26 cellular contexts compared by ENCODE assay signal in genomic region chr11:1893581-1894359, GRCh38. TPM values are rescaled to one million over a fixed set of nuclear protein-coding genes. Genes with fewer than 3 reads are reported as not detected.
DNase-seq lines count a peak whose midpoint lies in the region; ATAC-seq, FAIRE-seq and TF ChIP-seq lines count a peak whose summit lies in the region.
"Had no signal": no experiment of that assay in that cellular context is flagged by ENCODE, and none has a peak within 500 bp of the region (broad histone marks: within the 10 kb centered on the region; RNA-seq: fewer than 3 reads in every experiment).

No MANE protein-coding gene starts in this region.

- H3K9me3 ChIP-seq in GM12878 (replicated peaks; ENCODE audit: control insufficient read depth, insufficient read depth, low read length): no peaks in the 10 kb centered on the region
- H3K9me3 ChIP-seq in testis: no peaks in the 10 kb centered on the region
- H3K9me3 ChIP-seq: left lung, mucosa of descending colon, neutrophil, psoas muscle, transverse colon had no signal

- no peak for FAIRE-seq in GM12878 (lab: Jason Lieb, UNC)
- FAIRE-seq: endothelial cell of umbilical vein, TTC549 had no signal

- WGBS in GM12878 (ENCODE audit: insufficient coverage, insufficient replicate concordance, low lambda C conversion rate, missing lambda C conversion rate): 92% methylated on average over 4 of the region's 5 CpGs
- 90 to 92% methylated on average over 4 to 5 of the region's 5 CpGs for WGBS in testis, 2 donors

- peaks cover 3% of the 10 kb centered on the region for H3K9me3 Mint-ChIP-seq in natural killer cell treated with Interleukin-12 subunit alpha and Interleukin-12 subunit beta and Interleukin-15 and Interleukin-18, amount 100 ng/mL, for 72 hours
- peaks cover 0 to 8% of the 10 kb centered on the region in 2 donors for H3K9me3 Mint-ChIP-seq in natural killer cell
- H3K9me3 Mint-ChIP-seq: CD4-positive, CD25-positive, alpha-beta regulatory T cell had no signal

- CTCF ChIA-PET in GM12878 (lab: Yijun Ruan, JAX): interaction anchor here (1.2 kb wide), 1 partner anchor 108 kb away, joined by 4 read pairs; no protein-coding TSS in a partner anchor

- no peaks in the 10 kb centered on the region for H3K36me3 Mint-ChIP-seq in natural killer cell treated with Interleukin-12 subunit alpha and Interleukin-12 subunit beta and Interleukin-15 and Interleukin-18, amount 100 ng/mL, for 72 hours
- no peaks in the 10 kb centered on the region for H3K36me3 Mint-ChIP-seq in natural killer cell

- no peak overlapping the region for H3K27ac Mint-ChIP-seq in natural killer cell treated with Interleukin-12 subunit alpha and Interleukin-12 subunit beta and Interleukin-15 and Interleukin-18, amount 100 ng/mL, for 72 hours
- H3K27ac Mint-ChIP-seq in natural killer cell: no peak overlapping the region
- H3K27ac Mint-ChIP-seq: CD4-positive, CD25-positive, alpha-beta regulatory T cell had no signal

- H4K20me1 ChIP-seq in GM12878 (ENCODE audit: control insufficient read depth, insufficient read depth): no peaks in the 10 kb centered on the region

- H3K27ac ChIP-seq in GM12878 (ENCODE audit: control insufficient read depth, insufficient read depth): 0 out of 2 replicates have a peak overlapping the region, but pooled peaks have one; percentile 20
- peak overlapping the region; percentile 27 for H3K27ac ChIP-seq in temporal lobe (ENCODE audit: low read depth, low read length)
- no peak overlapping the region for H3K27ac ChIP-seq in testis
- H3K27ac ChIP-seq: left lung, neutrophil, psoas muscle, transverse colon had no signal

- peak overlapping the region; percentile 8 for H3K4me3 Mint-ChIP-seq in natural killer cell treated with Interleukin-12 subunit alpha and Interleukin-12 subunit beta and Interleukin-15 and Interleukin-18, amount 100 ng/mL, for 72 hours
- H3K4me3 Mint-ChIP-seq in natural killer cell: no peak overlapping the region

- no peak overlapping the region for H3K4me2 ChIP-seq in GM12878 (ENCODE audit: control insufficient read depth, insufficient read depth)

- POLR2A ChIA-PET in GM12878 (lab: Charles Lee): no interaction called here

- H3K27me3 Mint-ChIP-seq in natural killer cell treated with Interleukin-12 subunit alpha and Interleukin-12 subunit beta and Interleukin-15 and Interleukin-18, amount 100 ng/mL, for 72 hours: peaks cover 8 to 16% of the 10 kb centered on the region in 2 donors
- peaks cover 11 to 23% of the 10 kb centered on the region in 2 donors for H3K27me3 Mint-ChIP-seq in natural killer cell (ENCODE audit: low read depth in 2 of 2)

- RAD21 ChIA-PET in GM12878 (lab: Charles Lee; ENCODE audit: unreplicated experiment): no interaction called here

- TF ChIP-seq RAD21 in GM12878 (IDR thresholded peaks at IDR 0.05; ENCODE audit: insufficient read depth, low read depth, low read length): no peak

- no peaks in the 10 kb centered on the region for H3K79me2 ChIP-seq in GM12878 (ENCODE audit: control insufficient read depth, insufficient read depth, low read length)

- H3K4me3 ChIP-seq in GM12878: no peak overlapping the region
- no peak overlapping the region for H3K4me3 ChIP-seq in testis
- H3K4me3 ChIP-seq: left lung, mucosa of descending colon, psoas muscle, transverse colon had no signal

- H3K27me3 ChIP-seq in GM12878 (replicated peaks in 1 of 2; ENCODE audit: control insufficient read depth in 2 of 2, insufficient read depth in 2 of 2, low read length in 1 of 2) (no peaks in the 10 kb centered on the region; a peak in 1 of 4 replicates), testis (no peaks in the 10 kb centered on the region)
- H3K27me3 ChIP-seq: transverse colon had no signal

- SMC1A ChIA-PET in GM12878 (lab: Charles Lee; ENCODE audit: uncharacterized antibody, unreplicated experiment): no interaction called here

- no peak overlapping the region for H2AFZ ChIP-seq in GM12878 (ENCODE audit: control insufficient read depth, low read depth, low read length)

- peaks cover 23 to 24% of the 10 kb centered on the region in 2 donors for H3K4me1 Mint-ChIP-seq in natural killer cell treated with Interleukin-12 subunit alpha and Interleukin-12 subunit beta and Interleukin-15 and Interleukin-18, amount 100 ng/mL, for 72 hours (ENCODE audit: low read depth in 2 of 2)
- peaks cover 16 to 52% of the 10 kb centered on the region in 2 donors for H3K4me1 Mint-ChIP-seq in natural killer cell

- in situ Hi-C loops in GM12878 (cut with MboI): no loop called here

- no peak for ATAC-seq in natural killer cell treated with Interleukin-12 subunit alpha and Interleukin-12 subunit beta and Interleukin-15 and Interleukin-18, amount 100 ng/mL, for 72 hours
- no peak for ATAC-seq in natural killer cell
- ATAC-seq in GM12878: no peak
- ATAC-seq: left lung, mucosa of descending colon, psoas muscle had no signal

- BruUV-seq in GM12878 (replicated peaks; lab: Mats Ljungman, UMichigan): no TSS peak

- no peaks in the 10 kb centered on the region for H3K4me1 ChIP-seq in GM12878 (ENCODE audit: control insufficient read depth, insufficient read depth, low read length)
- no peaks in the 10 kb centered on the region for H3K4me1 ChIP-seq in testis

- TF ChIP-seq POLR2A in GM12878 (IDR thresholded peaks at IDR 0.05; ENCODE audit: low read depth, low read length) (no peak), testis (IDR thresholded peaks at IDR 0.05) (no peak)

- intact Hi-C loops in natural killer cell (cut with micrococcal nuclease) (no loop called here), GM12878 (cut with micrococcal nuclease; ENCODE audit: unreplicated experiment) (loop anchor here (1.0 kb wide), 1 partner anchor 23 kb away; no protein-coding TSS in a partner anchor), testis (cut with DNase I; ENCODE audit: low total_unique reads) (loop anchor here (1.0 kb wide), 1 partner anchor 23 kb away; no protein-coding TSS in a partner anchor)

- no peak for TF ChIP-seq CTCF in natural killer cell (IDR thresholded peaks at IDR 0.05)
- no peak for TF ChIP-seq CTCF in GM12878 (IDR thresholded peaks at IDR 0.05 in 2 of 3, conservative IDR thresholded peaks at IDR 0.05 in 1 of 3; ENCODE audit: control insufficient read depth in 2 of 3, extremely low read depth in 1 of 3, insufficient read depth in 1 of 3, low read depth in 3 of 3, low read length in 3 of 3)
- no peak for TF ChIP-seq CTCF in testis (IDR thresholded peaks at IDR 0.05)

- no peak for DNase-seq in natural killer cell treated with Interleukin-12 subunit alpha and Interleukin-12 subunit beta and Interleukin-15 and Interleukin-18, amount 100 ng/mL, for 72 hours (ENCODE audit: low spot score)
- no peak for DNase-seq in natural killer cell
- DNase-seq in GM12878 (ENCODE audit: low read depth, low spot score): no peak
- no peak for DNase-seq in testis
- no peak for DNase-seq in HK-2 (ENCODE audit: unreplicated experiment)
- DNase-seq: activated CD4-positive, alpha-beta T cell treated with anti-CD3 and anti-CD28 coated beads for 1 hour; amniotic stem cell; CD4-positive, CD25-positive, alpha-beta regulatory T cell; DMS153; GDM1; mucosa of descending colon; NCI-H1417 treated with DMSO at 0.1 percent for 48 hours; NCI-H510A; NK-92 treated with Interleukin-12 subunit alpha and Interleukin-12 subunit beta, amount 100 ng/mL, for 24 hours; psoas muscle; stimulated activated CD4-positive, alpha-beta T cell treated with anti-CD3 and anti-CD28 coated beads, Interleukin-2, amount 100 ng/mL, for 24 hours; stimulated activated naive CD4-positive, alpha-beta T cell treated with Interleukin-2 at 50 U/mL for 16 hours; transverse colon had no signal

- peaks cover under 1 to 7% of the 10 kb centered on the region in 2 experiments; a peak in 1 of 4 replicates for H3K36me3 ChIP-seq in GM12878 (ENCODE audit: control insufficient read depth in 2 of 2, insufficient read depth in 2 of 2, low read length in 1 of 2)
- H3K36me3 ChIP-seq in testis (ENCODE audit: low read depth, missing control alignments): no peaks in the 10 kb centered on the region
- H3K36me3 ChIP-seq: transverse colon had no signal

- no peak for TF ChIP-seq EP300 in GM12878 (IDR thresholded peaks at IDR 0.05; ENCODE audit: borderline replicate concordance in 1 of 2, control insufficient read depth in 1 of 2, low read depth in 2 of 2, low read length in 2 of 2)

- no peak overlapping the region for H3K9ac ChIP-seq in GM12878 (ENCODE audit: control insufficient read depth, insufficient read depth, low read length)

RNA-seq across cellular contexts. Expression of gene PRR33, which starts 2.1 kb away (rescaled TPM):
- total RNA-seq in natural killer cell treated with Interleukin-12 subunit alpha and Interleukin-12 subunit beta and Interleukin-15 and Interleukin-18, amount 100 ng/mL, for 72 hours: not detected
- total RNA-seq in natural killer cell (under 1 TPM in 2 of 3 donors, not detected in 1; 0.14 to 0.32 TPM), GM12878 (2014; rRNA removed) (not detected in 2 replicates), GM12878 (2014; rRNA removed; fragmentation: Illumina TruSeq; extraction: Trizol) (not detected in 2 replicates), GM12878 (2021) (not detected in 2 replicates), temporal lobe (not detected), testis (under 1 TPM in 1 of 2 donors, not detected in 1; 0.06 TPM)
- not detected in 2 replicates for total RNA-seq in GM12878 (2013; cell fraction: nucleolus; rRNA removed)
- 3.0 TPM for polyA plus RNA-seq in GM12878 (2011; ENCODE audit: low read depth)
- polyA plus RNA-seq in GM12878 (2011; rRNA removed) (not detected in 2 replicates), GM12878 (2014; fragmentation: Illumina TruSeq; extraction: Trizol) (not detected in 2 replicates), GM12878 (2014; fragmentation: Nextera tagmentation; extraction: Ambion mirVana) (under 1 TPM in 1 of 2 experiments, not detected in 1; 0.02 TPM), GM12878 (2014; rRNA removed) (0.03 TPM in 2 replicates), GM12878 (2016; fragmentation: Nextera tagmentation; extraction: Ambion mirVana) (1 to 10 TPM in 1 of 2 experiments, under 1 TPM in 1; 0.74 to 1.0 TPM), testis (ENCODE audit: insufficient read depth, low read depth, low replicate concordance) (not detected)
- polyA plus RNA-seq in GM12878 (2011; cell fraction: cytosol; rRNA removed): 0.01 TPM in 1 of 2 replicates, not detected in the other
- not detected in 2 replicates for polyA plus RNA-seq in GM12878 (2011; cell fraction: nucleus; rRNA removed)
- 6.1 and 10.8 TPM in 2 replicates for polyA plus RNA-seq in GM12878 (2012)
- polyA minus RNA-seq in GM12878 (2011; rRNA and poly(A)+ RNA removed): not detected in 2 replicates
- polyA minus RNA-seq in GM12878 (2011; cell fraction: cytosol; rRNA and poly(A)+ RNA removed): not detected in 2 replicates
- not detected in 2 replicates for polyA minus RNA-seq in GM12878 (2011; cell fraction: nucleus; rRNA and poly(A)+ RNA removed)
- total RNA-seq: CD4-positive, CD25-positive, alpha-beta regulatory T cell; dermis microvascular lymphatic vessel endothelial cell; endothelial cell of umbilical vein; left lung; MCF 10A; mucosa of descending colon; RPMI7951; transverse colon had no signal
- polyA plus RNA-seq: endothelial cell of umbilical vein had no signal

RNA-seq across cellular contexts. Expression of gene TNNT3, which starts 25.7 kb away (rescaled TPM):
- total RNA-seq in natural killer cell treated with Interleukin-12 subunit alpha and Interleukin-12 subunit beta and Interleukin-15 and Interleukin-18, amount 100 ng/mL, for 72 hours: under 1 TPM in 1 of 2 donors, not detected in 1; 0.33 TPM
- total RNA-seq in natural killer cell (10 to 100 TPM; 15.8 to 27.9 (median 26.2) TPM), GM12878 (2014; rRNA removed) (not detected in 2 replicates), GM12878 (2014; rRNA removed; fragmentation: Illumina TruSeq; extraction: Trizol) (not detected in 2 replicates), GM12878 (2021) (not detected in 2 replicates), temporal lobe (not detected), testis (10 to 100 TPM in 1 of 2 donors, 1 to 10 TPM in 1; 8.1 to 13.1 TPM)
- 23.0 and 26.1 TPM in 2 replicates for total RNA-seq in GM12878 (2013; cell fraction: nucleolus; rRNA removed)
- 1.0 TPM for polyA plus RNA-seq in GM12878 (2011; ENCODE audit: low read depth)
- polyA plus RNA-seq in GM12878 (2011; rRNA removed) (0.39 and 0.50 TPM in 2 replicates), GM12878 (2014; fragmentation: Illumina TruSeq; extraction: Trizol) (0.40 TPM in 1 of 2 replicates, not detected in the other), GM12878 (2014; fragmentation: Nextera tagmentation; extraction: Ambion mirVana) (not detected), GM12878 (2014; rRNA removed) (not detected in 2 replicates), GM12878 (2016; fragmentation: Nextera tagmentation; extraction: Ambion mirVana) (not detected), testis (ENCODE audit: insufficient read depth, low read depth, low replicate concordance) (16.1 TPM)
- polyA plus RNA-seq in GM12878 (2011; cell fraction: cytosol; rRNA removed): 0.24 and 0.27 TPM in 2 replicates
- 6.6 and 8.8 TPM in 2 replicates for polyA plus RNA-seq in GM12878 (2011; cell fraction: nucleus; rRNA removed)
- 2.7 and 2.9 TPM in 2 replicates for polyA plus RNA-seq in GM12878 (2012)
- 0.29 TPM in 1 of 2 replicates, not detected in the other for polyA minus RNA-seq in GM12878 (2011; rRNA and poly(A)+ RNA removed)
- polyA minus RNA-seq in GM12878 (2011; cell fraction: cytosol; rRNA and poly(A)+ RNA removed): not detected in 2 replicates
- 0.38 and 0.60 TPM in 2 replicates for polyA minus RNA-seq in GM12878 (2011; cell fraction: nucleus; rRNA and poly(A)+ RNA removed)
- total RNA-seq: dermis microvascular lymphatic vessel endothelial cell, endothelial cell of umbilical vein, MCF 10A, RPMI7951 had no signal
- polyA plus RNA-seq: endothelial cell of umbilical vein had no signal

RNA-seq across cellular contexts. Expression of gene LSP1, which starts 40.9 kb away (rescaled TPM):
- 100 to 1,000 TPM; 240 to 358 TPM for total RNA-seq in natural killer cell treated with Interleukin-12 subunit alpha and Interleukin-12 subunit beta and Interleukin-15 and Interleukin-18, amount 100 ng/mL, for 72 hours
- 100 to 1,000 TPM; 487 to 595 (median 536) TPM for total RNA-seq in natural killer cell
- 108 and 116 TPM in 2 replicates for total RNA-seq in GM12878 (2013; cell fraction: nucleolus; rRNA removed)
- 374 and 409 TPM in 2 replicates for total RNA-seq in GM12878 (2014; rRNA removed)
- 152 and 171 TPM in 2 replicates for total RNA-seq in GM12878 (2014; rRNA removed; fragmentation: Illumina TruSeq; extraction: Trizol)
- 478 and 488 TPM in 2 replicates for total RNA-seq in GM12878 (2021)
- polyA plus RNA-seq in GM12878 (2011; ENCODE audit: low read depth): 194 TPM
- 156 and 283 TPM in 2 replicates for polyA plus RNA-seq in GM12878 (2011; rRNA removed)
- 242 and 323 TPM in 2 replicates for polyA plus RNA-seq in GM12878 (2011; cell fraction: cytosol; rRNA removed)
- 182 and 199 TPM in 2 replicates for polyA plus RNA-seq in GM12878 (2011; cell fraction: nucleus; rRNA removed)
- polyA plus RNA-seq in GM12878 (2012): 365 and 472 TPM in 2 replicates
- 109 and 328 TPM in 2 replicates for polyA plus RNA-seq in GM12878 (2014; fragmentation: Illumina TruSeq; extraction: Trizol)
- 10 to 100 TPM; 19.2 to 34.2 TPM for polyA plus RNA-seq in GM12878 (2014; fragmentation: Nextera tagmentation; extraction: Ambion mirVana)
- 411 and 535 TPM in 2 replicates for polyA plus RNA-seq in GM12878 (2014; rRNA removed)
- 100 to 1,000 TPM; 442 to 487 TPM for polyA plus RNA-seq in GM12878 (2016; fragmentation: Nextera tagmentation; extraction: Ambion mirVana)
- 57.7 and 106 TPM in 2 replicates for polyA minus RNA-seq in GM12878 (2011; rRNA and poly(A)+ RNA removed)
- polyA minus RNA-seq in GM12878 (2011; cell fraction: cytosol; rRNA and poly(A)+ RNA removed): 52.5 and 54.1 TPM in 2 replicates
- 14.3 and 28.3 TPM in 2 replicates for polyA minus RNA-seq in GM12878 (2011; cell fraction: nucleus; rRNA and poly(A)+ RNA removed)
- 0.98 TPM for total RNA-seq in temporal lobe
- total RNA-seq in testis: 10 to 100 TPM; 13.0 to 19.9 TPM
- polyA plus RNA-seq in testis (ENCODE audit: insufficient read depth, low read depth, low replicate concordance): 50.1 TPM
- total RNA-seq: endothelial cell of umbilical vein had no signal
- polyA plus RNA-seq: endothelial cell of umbilical vein had no signal

RNA-seq across cellular contexts. Expression of gene MRPL23, which starts 53.4 kb away (rescaled TPM):
- 10 to 100 TPM; 81.3 to 89.7 TPM for total RNA-seq in natural killer cell treated with Interleukin-12 subunit alpha and Interleukin-12 subunit beta and Interleukin-15 and Interleukin-18, amount 100 ng/mL, for 72 hours
- total RNA-seq in natural killer cell (10 to 100 TPM; 31.2 to 35.4 (median 32.8) TPM), GM12878 (2014; rRNA removed) (190 and 198 TPM in 2 replicates), GM12878 (2014; rRNA removed; fragmentation: Illumina TruSeq; extraction: Trizol) (103 and 111 TPM in 2 replicates), GM12878 (2021) (141 and 143 TPM in 2 replicates), temporal lobe (20.2 TPM), testis (100 to 1,000 TPM in 1 of 2 donors, 10 to 100 TPM in 1; 92.1 to 109 TPM)
- total RNA-seq in GM12878 (2013; cell fraction: nucleolus; rRNA removed): 171 and 175 TPM in 2 replicates
- 34.6 TPM for polyA plus RNA-seq in GM12878 (2011; ENCODE audit: low read depth)
- polyA plus RNA-seq in GM12878 (2011; rRNA removed) (48.9 and 101 TPM in 2 replicates), GM12878 (2014; fragmentation: Illumina TruSeq; extraction: Trizol) (41.6 and 97.6 TPM in 2 replicates), GM12878 (2014; fragmentation: Nextera tagmentation; extraction: Ambion mirVana) (1 to 10 TPM; 1.6 to 2.5 TPM), GM12878 (2014; rRNA removed) (201 and 230 TPM in 2 replicates), GM12878 (2016; fragmentation: Nextera tagmentation; extraction: Ambion mirVana) (100 to 1,000 TPM; 187 to 207 TPM), testis (ENCODE audit: insufficient read depth, low read depth, low replicate concordance) (50.0 TPM)
- 249 and 306 TPM in 2 replicates for polyA plus RNA-seq in GM12878 (2011; cell fraction: cytosol; rRNA removed)
- polyA plus RNA-seq in GM12878 (2011; cell fraction: nucleus; rRNA removed): 123 and 150 TPM in 2 replicates
- 101 and 133 TPM in 2 replicates for polyA plus RNA-seq in GM12878 (2012)
- 46.3 and 105 TPM in 2 replicates for polyA minus RNA-seq in GM12878 (2011; rRNA and poly(A)+ RNA removed)
- polyA minus RNA-seq in GM12878 (2011; cell fraction: cytosol; rRNA and poly(A)+ RNA removed): 35.0 and 42.8 TPM in 2 replicates
- 35.2 and 56.3 TPM in 2 replicates for polyA minus RNA-seq in GM12878 (2011; cell fraction: nucleus; rRNA and poly(A)+ RNA removed)

RNA-seq across cellular contexts. Expression of gene TNNI2, which starts 55.0 kb away (rescaled TPM):
- 1 to 10 TPM in 1 of 2 donors, not detected in 1; 1.4 TPM for total RNA-seq in natural killer cell treated with Interleukin-12 subunit alpha and Interleukin-12 subunit beta and Interleukin-15 and Interleukin-18, amount 100 ng/mL, for 72 hours
- total RNA-seq in natural killer cell: 1 to 10 TPM; 1.2 to 5.4 (median 3.6) TPM
- total RNA-seq in GM12878 (2013; cell fraction: nucleolus; rRNA removed): not detected in 2 replicates
- 0.76 and 0.79 TPM in 2 replicates for total RNA-seq in GM12878 (2014; rRNA removed)
- 0.37 TPM in 1 of 2 replicates, not detected in the other for total RNA-seq in GM12878 (2014; rRNA removed; fragmentation: Illumina TruSeq; extraction: Trizol)
- total RNA-seq in GM12878 (2021): 0.38 and 0.61 TPM in 2 replicates
- not detected for polyA plus RNA-seq in GM12878 (2011; ENCODE audit: low read depth)
- 0.35 TPM in 1 of 2 replicates, not detected in the other for polyA plus RNA-seq in GM12878 (2011; rRNA removed)
- 0.17 and 0.24 TPM in 2 replicates for polyA plus RNA-seq in GM12878 (2011; cell fraction: cytosol; rRNA removed)
- 0.57 and 0.87 TPM in 2 replicates for polyA plus RNA-seq in GM12878 (2011; cell fraction: nucleus; rRNA removed)
- polyA plus RNA-seq in GM12878 (2012): 0.72 and 0.80 TPM in 2 replicates
- polyA plus RNA-seq in GM12878 (2014; fragmentation: Illumina TruSeq; extraction: Trizol): not detected in 2 replicates
- polyA plus RNA-seq in GM12878 (2014; fragmentation: Nextera tagmentation; extraction: Ambion mirVana): under 1 TPM; 0.14 to 0.33 TPM
- 0.37 and 0.56 TPM in 2 replicates for polyA plus RNA-seq in GM12878 (2014; rRNA removed)
- not detected for polyA plus RNA-seq in GM12878 (2016; fragmentation: Nextera tagmentation; extraction: Ambion mirVana)
- 1.1 TPM in 1 of 2 replicates, not detected in the other for polyA minus RNA-seq in GM12878 (2011; rRNA and poly(A)+ RNA removed)
- polyA minus RNA-seq in GM12878 (2011; cell fraction: cytosol; rRNA and poly(A)+ RNA removed): not detected in 2 replicates
- polyA minus RNA-seq in GM12878 (2011; cell fraction: nucleus; rRNA and poly(A)+ RNA removed): not detected in 2 replicates
- total RNA-seq in temporal lobe: not detected
- not detected for total RNA-seq in testis
- 8.6 TPM for polyA plus RNA-seq in testis (ENCODE audit: insufficient read depth, low read depth, low replicate concordance)
- total RNA-seq: CD4-positive, CD25-positive, alpha-beta regulatory T cell; dermis microvascular lymphatic vessel endothelial cell; endothelial cell of umbilical vein had no signal
- polyA plus RNA-seq: CD4-positive, CD25-positive, alpha-beta regulatory T cell; endothelial cell of umbilical vein had no signal

Comparison
In these comparisons a context has a peak if more than half of its experiments do, and no peak if none do; other contexts are left out.
1. H3K27ac ChIP-seq: peak in GM12878 (single experiment) and temporal lobe (single experiment); none in testis (0 of 2).
2. RNA of gene LSP1, which starts 40.9 kb away (total RNA-seq): 487 to 595 TPM in natural killer cell, 108 to 488 TPM in GM12878 and 240 to 358 TPM in natural killer cell treated with Interleukin-12 subunit alpha and Interleukin-12 subunit beta and Interleukin-15 and Interleukin-18, amount 100 ng/mL, for 72 hours; 13.0 to 19.9 TPM in testis and 0.98 TPM in temporal lobe (single experiment); every median in the first group is over 4 times any median in the second.